ENCODE assay signal across 9 cellular contexts in the genomic region with DNA sequence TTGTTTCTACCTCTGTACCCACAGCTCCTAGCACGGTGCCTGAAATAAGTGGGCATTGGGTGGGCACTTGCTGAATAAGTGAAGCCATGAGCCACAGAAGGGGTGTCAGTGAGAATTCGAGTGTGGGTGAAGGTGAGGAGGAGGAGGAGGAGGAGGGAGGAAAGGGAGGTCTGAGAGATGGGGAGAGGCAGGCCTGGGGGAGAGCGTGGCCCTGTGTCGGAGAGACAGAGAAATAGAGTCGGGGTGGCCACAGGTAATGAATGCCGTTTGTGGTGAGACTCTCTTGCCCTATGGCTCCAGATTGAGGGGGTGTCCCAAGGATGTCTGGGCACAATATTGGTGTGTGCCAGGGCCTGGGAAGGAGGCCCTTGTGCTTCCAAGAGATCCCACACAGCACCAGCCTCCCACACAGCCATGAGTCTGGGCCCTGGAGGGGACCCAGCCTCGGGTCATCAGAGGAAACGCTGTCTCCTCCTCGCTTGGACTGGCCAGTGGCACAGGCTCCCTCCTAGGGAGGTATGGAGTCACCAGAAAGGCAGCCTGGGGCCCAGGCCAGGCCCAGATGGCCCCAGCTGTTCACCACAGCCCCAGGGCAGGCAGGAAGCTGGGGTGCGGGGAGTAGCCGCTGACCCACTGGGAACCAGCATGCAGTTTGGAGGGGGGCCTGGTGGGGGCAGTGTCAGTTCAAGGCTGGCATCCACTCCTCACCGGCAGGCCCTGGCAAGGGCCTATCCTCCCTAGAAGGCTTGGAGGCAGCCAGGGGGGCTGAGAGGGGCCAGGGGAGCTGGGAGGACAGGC. TPM values are rescaled to one million over a fixed set of nuclear protein-coding genes. Genes with fewer than 3 reads are reported as not detected.
A peak's percentile ranks its signal among the peaks of the same experiment; 100 is the strongest.
DNase-seq lines count a peak whose midpoint lies in the region; ATAC-seq, FAIRE-seq and TF ChIP-seq lines count a peak whose summit lies in the region.
"Had no signal": no experiment of that assay in that cellular context is flagged by ENCODE, and none has a peak within 500 bp of the region (broad histone marks: within the 10 kb centered on the region; RNA-seq: fewer than 3 reads in every experiment).

No MANE protein-coding gene starts in this region.

- FAIRE-seq in urothelium cell line (lab: Jason Lieb, UNC) = no peak

- H3K27me3 Mint-ChIP-seq in CD4-positive, alpha-beta memory T cell = peaks cover 0 to 2% of the 10 kb centered on the region in 2 donors

- H3K36me3 Mint-ChIP-seq in CD4-positive, alpha-beta memory T cell = no peaks in the 10 kb centered on the region

- no peaks in the 10 kb centered on the region for H3K27me3 ChIP-seq in CD4-positive, alpha-beta memory T cell (ENCODE audit: insufficient read depth, low read length)
- no peaks in the 10 kb centered on the region for H3K27me3 ChIP-seq in kidney epithelial cell (ENCODE audit: control insufficient read depth, insufficient read depth, low read length)

- H3K4me3 ChIP-seq in CD4-positive, alpha-beta memory T cell (ENCODE audit: low read length in 2 of 2) = no peak overlapping the region
- no peak overlapping the region for H3K4me3 ChIP-seq in kidney epithelial cell (ENCODE audit: low read depth, low read length)

- CTCF ChIA-PET in CD4-positive, alpha-beta memory T cell (lab: Charles Lee; ENCODE audit: partially characterized antibody) = no interaction called here
- CTCF ChIA-PET in HEK293T (lab: Yijun Ruan, JAX) = interaction anchor here (0.7 to 0.8 kb wide), 2 partner anchors 30 to 114 kb away, joined by 3 to 4 read pairs; no protein-coding TSS in a partner anchor

- H3K4me1 Mint-ChIP-seq in CD4-positive, alpha-beta memory T cell = peaks cover 38 to 69% (median 47%) of the 10 kb centered on the region in 4 donors

- POLR2A ChIA-PET in CD4-positive, alpha-beta memory T cell (lab: Charles Lee; ENCODE audit: partially characterized antibody) = no interaction called here
- POLR2A ChIA-PET in HEK293T (lab: Yijun Ruan, JAX) = no interaction called here

- H3K9me3 Mint-ChIP-seq in CD4-positive, alpha-beta memory T cell = peaks cover 0 to 2% (median 0%) of the 10 kb centered on the region in 8 donors

- peak; percentile 31 for TF ChIP-seq CTCF in kidney epithelial cell (IDR thresholded peaks at IDR 0.05; ENCODE audit: insufficient read depth, low read length, poor library complexity, severe bottlenecking)

- H3K27ac ChIP-seq in CD4-positive, alpha-beta memory T cell (ENCODE audit: low read depth, low read length) = no peak overlapping the region
- H3K27ac ChIP-seq: epithelial cell of prostate had no signal

- peaks cover 59% of the 10 kb centered on the region for H3K4me1 ChIP-seq in CD4-positive, alpha-beta memory T cell (ENCODE audit: insufficient read depth, low read length)

- peak overlapping the region in 6 of 7 donors; percentile 36 to 96 (median 92) for H3K27ac Mint-ChIP-seq in CD4-positive, alpha-beta memory T cell

- H3K9me3 ChIP-seq in CD4-positive, alpha-beta memory T cell (ENCODE audit: control insufficient read depth in 1 of 2, low read length in 2 of 2) = no peaks in the 10 kb centered on the region

- H3K4me3 Mint-ChIP-seq in CD4-positive, alpha-beta memory T cell = peak overlapping the region in 3 of 8 donors; percentile 25 to 74 (median 39)

- ATAC-seq in GM18858 (IDR thresholded peaks at IDR 0.05; ENCODE audit: unreplicated experiment) = no peak

- H3K36me3 ChIP-seq in CD4-positive, alpha-beta memory T cell (ENCODE audit: insufficient read depth, low read length) = no peaks in the 10 kb centered on the region
- H3K36me3 ChIP-seq in kidney epithelial cell (ENCODE audit: control insufficient read depth, insufficient read depth, low read length) = no peaks in the 10 kb centered on the region

- intact Hi-C loops in CD4-positive, alpha-beta memory T cell (cut with micrococcal nuclease) = no loop called here
- intact Hi-C loops in posterior vena cava (cut with DNase I) = no loop called here

- peak in 2 of 5 donors; percentile 4 to 23 for DNase-seq in CD4-positive, alpha-beta memory T cell
- DNase-seq in HEK293T (ENCODE audit: extremely low spot score) (peak; percentile 55), kidney epithelial cell (ENCODE audit: low read depth) (no peak), urothelium cell line (ENCODE audit: low spot score) (peak; percentile 70), OCI-M2 (lab: John Stamatoyannopoulos, UW; ENCODE audit: unreplicated experiment) (no peak), posterior vena cava (ENCODE audit: low spot score) (no peak)
- peak; percentile 48 for DNase-seq in activated T-cell treated with anti-CD3 and anti-CD28 coated beads, Interleukin-2, amount 50 U/mL, for 1 hour

TF ChIP-seq in HEK293T, 16 proteins besides CTCF, POLR2A, EP300 and RAD21:
- TF ChIP-seq FOXA1 (IDR thresholded peaks at IDR 0.05) (no peak), TARDBP (IDR thresholded peaks at IDR 0.05) (no peak), SUZ12 (IDR thresholded peaks at IDR 0.05) (no peak), L3MBTL2 (conservative IDR thresholded peaks at IDR 0.05) (no peak), FOXM1 (IDR thresholded peaks at IDR 0.05; ENCODE audit: borderline replicate concordance) (no peak), ARNT (IDR thresholded peaks at IDR 0.05) (no peak), ZNF384 (IDR thresholded peaks at IDR 0.05) (no peak), PKNOX1 (IDR thresholded peaks at IDR 0.05) (no peak), BHLHE40 (IDR thresholded peaks at IDR 0.05; ENCODE audit: borderline replicate concordance) (no peak), FOXK2 (IDR thresholded peaks at IDR 0.05) (no peak), LEF1 (IDR thresholded peaks at IDR 0.05; ENCODE audit: borderline replicate concordance) (no peak), CTBP1 (IDR thresholded peaks at IDR 0.05; ENCODE audit: borderline replicate concordance) (no peak), NFRKB (IDR thresholded peaks at IDR 0.05) (no peak)

RNA-seq across cellular contexts. Expression of gene SDK2, which starts 49.0 kb away (rescaled TPM):
- total RNA-seq in CD4-positive, alpha-beta memory T cell = 1 to 10 TPM; 2.2 to 2.9 TPM
- polyA plus RNA-seq in CD4-positive, alpha-beta memory T cell = under 1 TPM in 1 of 2 donors, not detected in 1; 0.49 TPM
- total RNA-seq in kidney epithelial cell (1.2 and 1.6 TPM in 2 replicates), posterior vena cava (1 to 10 TPM; 1.4 to 1.7 TPM)

Comparison
In these comparisons a context has a peak if more than half of its experiments do, and no peak if none do; other contexts are left out.
1. DNase-seq: peak in HEK293T (single experiment), activated T-cell treated with anti-CD3 and anti-CD28 coated beads, Interleukin-2, amount 50 U/mL, for 1 hour (single experiment) and urothelium cell line (single experiment); none in kidney epithelial cell (single experiment), OCI-M2 (single experiment) and posterior vena cava (single experiment).